In the genomic region with DNA sequence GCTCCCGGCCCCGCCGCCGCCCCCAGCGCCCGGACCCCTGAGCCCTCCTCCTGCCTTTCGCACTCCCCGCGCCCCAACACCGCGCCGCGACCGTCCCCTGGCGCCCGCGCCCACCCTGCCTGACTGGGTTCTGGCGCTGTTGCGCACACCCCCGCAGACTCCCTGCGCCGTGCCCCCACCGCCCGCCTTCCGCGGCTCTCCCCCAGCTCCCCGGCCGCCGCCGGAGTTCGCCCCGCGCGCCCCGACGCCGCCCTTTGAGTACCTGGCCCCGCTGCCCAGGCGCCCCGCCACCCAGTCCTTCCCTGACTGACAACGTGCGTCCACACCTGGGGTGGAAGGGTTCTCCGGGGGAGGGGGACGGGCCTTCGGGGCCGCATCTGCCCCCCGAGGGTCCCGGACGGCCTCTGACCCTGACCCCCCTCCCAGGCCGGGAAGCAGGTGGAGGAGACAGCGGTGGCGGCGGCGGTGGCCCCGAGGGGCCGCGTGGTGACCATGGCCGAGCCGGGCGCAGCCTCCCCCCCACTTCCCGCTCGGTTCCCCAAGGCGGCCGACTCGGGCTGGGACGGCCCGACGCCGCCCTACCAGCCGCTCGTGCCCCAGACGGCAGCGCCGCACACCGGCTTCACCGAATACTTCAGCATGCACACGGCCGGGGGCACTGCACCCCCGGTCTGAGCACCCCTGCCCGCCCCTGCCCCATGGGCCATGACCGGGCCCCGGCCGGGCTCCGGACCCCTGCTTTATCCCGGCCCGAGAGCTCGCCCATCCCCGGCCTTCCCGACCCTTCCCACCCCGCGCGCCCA, we compare ENCODE assay signal across 9 cellular contexts. TPM values are rescaled to one million over a fixed set of nuclear protein-coding genes. Genes with fewer than 3 reads are reported as not detected.
A peak's percentile ranks its signal among the peaks of the same experiment; 100 is the strongest.
DNase-seq lines count a peak whose midpoint lies in the region; ATAC-seq and TF ChIP-seq lines count a peak whose summit lies in the region.
"Had no signal": no experiment of that assay in that cellular context is flagged by ENCODE, and none has a peak within 500 bp of the region (broad histone marks: within the 10 kb centered on the region; RNA-seq: fewer than 3 reads in every experiment).

No MANE protein-coding gene starts in this region.

- peaks cover 27% of the 10 kb centered on the region for H3K27me3 Mint-ChIP-seq in activated T-helper 2 cell treated with anti-CD3 and anti-CD28 coated beads, Interferon-gamma antibody, Interleukin-2, Interleukin-4, amounts not matched to agents 10 μg/mL and 5 μg/mL and 100 μg/mL, durations not matched to agents 14 hours and 24 hours and 36 hours (ENCODE audit: low read depth)

- H3K27ac Mint-ChIP-seq in activated T-helper 2 cell treated with anti-CD3 and anti-CD28 coated beads, Interferon-gamma antibody, Interleukin-2, Interleukin-4, amounts not matched to agents 10 μg/mL and 5 μg/mL and 100 μg/mL, durations not matched to agents 14 hours and 24 hours and 36 hours, result no peak overlapping the region

- H3K27me3 ChIP-seq in vagina, result peaks cover 14% of the 10 kb centered on the region
- H3K27me3 ChIP-seq in uterus, result peaks cover 8 to 15% of the 10 kb centered on the region in 2 donors

- H3K36me3 ChIP-seq in vagina (no peaks in the 10 kb centered on the region), uterus (no peaks in the 10 kb centered on the region)

- no peak for TF ChIP-seq POLR2A in vagina (IDR thresholded peaks at IDR 0.05)
- no peak for TF ChIP-seq POLR2A in uterus (IDR thresholded peaks at IDR 0.05)

- intact Hi-C loops in activated T-helper 2 cell treated with anti-CD3 and anti-CD28 coated beads, Interferon-gamma antibody, Interleukin-2, Interleukin-4, amounts not matched to agents 10 μg/mL and 5 μg/mL and 100 μg/mL, durations not matched to agents 14 hours and 24 hours and 36 hours (cut with micrococcal nuclease), result loop anchor here (2.0 kb wide), 1 partner anchor 41 kb away; no protein-coding TSS in a partner anchor
- intact Hi-C loops in vagina (cut with DNase I) (no loop called here), uterus (cut with DNase I; ENCODE audit: low total_unique reads) (no loop called here)

- H3K9me3 Mint-ChIP-seq in activated T-helper 2 cell treated with anti-CD3 and anti-CD28 coated beads, Interferon-gamma antibody, Interleukin-2, Interleukin-4, amounts not matched to agents 10 μg/mL and 5 μg/mL and 100 μg/mL, durations not matched to agents 14 hours and 24 hours and 36 hours, result no peaks in the 10 kb centered on the region

- H3K4me1 ChIP-seq in vagina, result peaks cover 45% of the 10 kb centered on the region
- H3K4me1 ChIP-seq in uterus, result peaks cover 0 to 20% of the 10 kb centered on the region in 2 donors

- no peak overlapping the region for H3K4me3 Mint-ChIP-seq in activated T-helper 2 cell treated with anti-CD3 and anti-CD28 coated beads, Interferon-gamma antibody, Interleukin-2, Interleukin-4, amounts not matched to agents 10 μg/mL and 5 μg/mL and 100 μg/mL, durations not matched to agents 14 hours and 24 hours and 36 hours (ENCODE audit: low read depth)

- no peak for TF ChIP-seq CTCF in vagina (IDR thresholded peaks at IDR 0.05)
- TF ChIP-seq CTCF in uterus (IDR thresholded peaks at IDR 0.05), result peak in 1 of 4 experiments; percentile 14

- ATAC-seq in GM21529 (IDR thresholded peaks at IDR 0.05; ENCODE audit: unreplicated experiment), result no peak

- peak; percentile 33 for DNase-seq in stimulated activated CD4-positive, alpha-beta T cell treated with anti-CD3 and anti-CD28 coated beads, Interleukin-15, amount 100 ng/mL, for 24 hours
- DNase-seq in stimulated activated CD4-positive, alpha-beta T cell treated with anti-CD3 and anti-CD28 coated beads, Interleukin-4, amount 100 ng/mL, for 24 hours, result no peak
- DNase-seq in activated T-helper 2 cell treated with anti-CD3 and anti-CD28 coated beads, Interferon-gamma antibody, Interleukin-2, Interleukin-4, amounts not matched to agents 10 μg/mL and 5 μg/mL and 100 μg/mL, durations not matched to agents 14 hours and 24 hours and 36 hours (ENCODE audit: low spot score), result peak; percentile 17
- DNase-seq in vagina (ENCODE audit: extremely low spot score in 2 of 2), result no peak
- no peak for DNase-seq in NCI-H446 treated with DMSO at 0.1 percent for 48 hours (lab: John Stamatoyannopoulos, UW)
- no peak for DNase-seq in uterus
- DNase-seq: NCI-H526 treated with DMSO at 0.1 percent for 48 hours had no signal

- H3K9me3 ChIP-seq in iPS-18c (ENCODE audit: control insufficient read depth, insufficient read depth, low read length), result no peaks in the 10 kb centered on the region
- H3K9me3 ChIP-seq in vagina, result no peaks in the 10 kb centered on the region
- H3K9me3 ChIP-seq in uterus, result no peaks in the 10 kb centered on the region

- no peak overlapping the region for H3K27ac ChIP-seq in vagina
- no peak overlapping the region for H3K27ac ChIP-seq in uterus

- H3K4me3 ChIP-seq in iPS-18c (ENCODE audit: insufficient read depth, low read depth, low read length) (peak overlapping the region; percentile 44), vagina (peak overlapping the region; percentile 60 to 78), uterus (peak overlapping the region in 1 of 2 donors; percentile 90)

- H3K36me3 Mint-ChIP-seq in activated T-helper 2 cell treated with anti-CD3 and anti-CD28 coated beads, Interferon-gamma antibody, Interleukin-2, Interleukin-4, amounts not matched to agents 10 μg/mL and 5 μg/mL and 100 μg/mL, durations not matched to agents 14 hours and 24 hours and 36 hours (ENCODE audit: low read depth), result no peaks in the 10 kb centered on the region

- peaks cover 12% of the 10 kb centered on the region for H3K4me1 Mint-ChIP-seq in activated T-helper 2 cell treated with anti-CD3 and anti-CD28 coated beads, Interferon-gamma antibody, Interleukin-2, Interleukin-4, amounts not matched to agents 10 μg/mL and 5 μg/mL and 100 μg/mL, durations not matched to agents 14 hours and 24 hours and 36 hours (ENCODE audit: low read depth)

RNA-seq across cellular contexts. Expression of gene MEGF8, which starts 1.4 kb away (rescaled TPM):
- total RNA-seq in activated T-helper 2 cell treated with anti-CD3 and anti-CD28 coated beads, Interferon-gamma antibody, Interleukin-2, Interleukin-4, amounts not matched to agents 10 μg/mL and 5 μg/mL and 100 μg/mL, durations not matched to agents 14 hours and 24 hours and 36 hours, result 9.7 and 10.3 TPM in 2 replicates
- total RNA-seq in vagina (13.5 TPM), uterus (10 to 100 TPM in 3 of 4 donors, 1 to 10 TPM in 1; 3.6 to 30.0 (median 19.1) TPM)

RNA-seq across cellular contexts. Expression of gene TMEM145, which starts 10.9 kb away (rescaled TPM):
- total RNA-seq in activated T-helper 2 cell treated with anti-CD3 and anti-CD28 coated beads, Interferon-gamma antibody, Interleukin-2, Interleukin-4, amounts not matched to agents 10 μg/mL and 5 μg/mL and 100 μg/mL, durations not matched to agents 14 hours and 24 hours and 36 hours, result 0.71 and 0.85 TPM in 2 replicates
- total RNA-seq in vagina (not detected), uterus (under 1 TPM in 1 of 4 donors, not detected in 3; 0.69 TPM)

RNA-seq across cellular contexts. Expression of gene PAFAH1B3, which starts 21.6 kb away (rescaled TPM):
- total RNA-seq in activated T-helper 2 cell treated with anti-CD3 and anti-CD28 coated beads, Interferon-gamma antibody, Interleukin-2, Interleukin-4, amounts not matched to agents 10 μg/mL and 5 μg/mL and 100 μg/mL, durations not matched to agents 14 hours and 24 hours and 36 hours, result 49.3 and 50.9 TPM in 2 replicates
- total RNA-seq in vagina (21.9 TPM), uterus (10 to 100 TPM in 2 of 4 donors, 1 to 10 TPM in 1, not detected in 1; 5.6 to 35.0 (median 19.4) TPM)

RNA-seq across cellular contexts. Expression of gene PRR19, which starts 22.1 kb away (rescaled TPM):
- 0.74 and 0.91 TPM in 2 replicates for total RNA-seq in activated T-helper 2 cell treated with anti-CD3 and anti-CD28 coated beads, Interferon-gamma antibody, Interleukin-2, Interleukin-4, amounts not matched to agents 10 μg/mL and 5 μg/mL and 100 μg/mL, durations not matched to agents 14 hours and 24 hours and 36 hours
- total RNA-seq in vagina (not detected), uterus (under 1 TPM in 1 of 4 donors, not detected in 3; 0.14 TPM)

RNA-seq across cellular contexts. Expression of gene CIC, which starts 55.0 kb away (rescaled TPM):
- total RNA-seq in activated T-helper 2 cell treated with anti-CD3 and anti-CD28 coated beads, Interferon-gamma antibody, Interleukin-2, Interleukin-4, amounts not matched to agents 10 μg/mL and 5 μg/mL and 100 μg/mL, durations not matched to agents 14 hours and 24 hours and 36 hours, result 68.3 and 69.3 TPM in 2 replicates
- total RNA-seq in vagina, result 36.1 TPM
- 100 to 1,000 TPM in 1 of 4 donors, 10 to 100 TPM in 3; 28.7 to 155 (median 47.4) TPM for total RNA-seq in uterus

Comparison
In these comparisons a context has a peak if more than half of its experiments do, and no peak if none do; other contexts are left out.
1. DNase-seq: peak in stimulated activated CD4-positive, alpha-beta T cell treated with anti-CD3 and anti-CD28 coated beads, Interleukin-15, amount 100 ng/mL, for 24 hours (single experiment) and activated T-helper 2 cell treated with anti-CD3 and anti-CD28 coated beads, Interferon-gamma antibody, Interleukin-2, Interleukin-4, amounts not matched to agents 10 μg/mL and 5 μg/mL and 100 μg/mL, durations not matched to agents 14 hours and 24 hours and 36 hours (single experiment); none in stimulated activated CD4-positive, alpha-beta T cell treated with anti-CD3 and anti-CD28 coated beads, Interleukin-4, amount 100 ng/mL, for 24 hours (single experiment), vagina (0 of 2), NCI-H446 treated with DMSO at 0.1 percent for 48 hours (single experiment) and uterus (0 of 2).